In genomic region chr2:46847185-46847710, GRCh38 we compare ENCODE assay signal across 8 cellular contexts.
DNase-seq lines count a peak whose midpoint lies in the region; ATAC-seq and TF ChIP-seq lines count a peak whose summit lies in the region.

No MANE protein-coding gene starts in this region.

- no peaks in the 10 kb centered on the region for H4K20me1 ChIP-seq in MM.1S (ENCODE audit: insufficient read depth, low read length)

- H3K36me3 ChIP-seq in MM.1S (replicated peaks; ENCODE audit: insufficient read depth, low read length), result no peaks in the 10 kb centered on the region

- H3K9ac ChIP-seq in MM.1S (ENCODE audit: low read length), result no peak overlapping the region

- intact Hi-C loops in right cardiac atrium (cut with DNase I), result loop anchor here in 1 of 4 donors (5.0 kb wide), 1 partner anchor 35 kb away; no protein-coding TSS in a partner anchor

- DNase-seq in HFF-Myc (ENCODE audit: extremely low read depth, low read depth) (peak; percentile 92), amniotic epithelial cell (ENCODE audit: low read depth) (peak; percentile 98), right cardiac atrium (peak; percentile 93 to 96 (median 96)), smooth muscle cell of the brain vasculature (ENCODE audit: low read depth, low spot score) (peak; percentile 74), ecto neural progenitor cell (ENCODE audit: low spot score) (no peak), MM.1S (no peak)

- TF ChIP-seq CTCF in HFF-Myc (IDR thresholded peaks at IDR 0.05; ENCODE audit: low read depth, low read length, missing control alignments), result no peak
- no peak for TF ChIP-seq CTCF in MM.1S (IDR thresholded peaks at IDR 0.05; ENCODE audit: low read length)

- H3K4me2 ChIP-seq in MM.1S (ENCODE audit: low read depth, low read length), result no peak overlapping the region

- no peaks in the 10 kb centered on the region for H3K79me2 ChIP-seq in MM.1S (ENCODE audit: low read length)

- H3K9me2 ChIP-seq in MM.1S (replicated peaks; ENCODE audit: insufficient read depth, low read length), result no peaks in the 10 kb centered on the region

- no peaks in the 10 kb centered on the region for H3K27me3 ChIP-seq in right cardiac atrium (ENCODE audit: control insufficient read depth, insufficient read depth)
- peaks cover 32% of the 10 kb centered on the region for H3K27me3 ChIP-seq in MM.1S (replicated peaks; ENCODE audit: insufficient read depth, low read length)

- ATAC-seq in right cardiac atrium, result peak; percentile 81 to 82
- ATAC-seq in HG02870 (IDR thresholded peaks at IDR 0.05; ENCODE audit: unreplicated experiment), result no peak
- no peak for ATAC-seq in HG02798 (IDR thresholded peaks at IDR 0.05; ENCODE audit: poor library complexity, unreplicated experiment)

- H3K4me3 ChIP-seq in HFF-Myc (replicated peaks; ENCODE audit: low read depth, low read length) (no peak overlapping the region), right cardiac atrium (ENCODE audit: low read length) (no peak overlapping the region), MM.1S (ENCODE audit: low read length) (no peak overlapping the region)

- H3K9me3 ChIP-seq in right cardiac atrium (ENCODE audit: control insufficient read depth, low read length) (no peaks in the 10 kb centered on the region), MM.1S (replicated peaks; ENCODE audit: insufficient read depth, low read length) (no peaks in the 10 kb centered on the region)

- H2AFZ ChIP-seq in MM.1S (ENCODE audit: low read length), result no peak overlapping the region

- H3K27ac ChIP-seq in right cardiac atrium (ENCODE audit: low read length) (peak overlapping the region; percentile 97), MM.1S (ENCODE audit: low read length) (no peak overlapping the region)

- H3K4me1 ChIP-seq in right cardiac atrium (ENCODE audit: control insufficient read depth, insufficient read depth, low read length) (peaks cover 44% of the 10 kb centered on the region), MM.1S (ENCODE audit: low read length) (no peaks in the 10 kb centered on the region)

- WGBS in right cardiac atrium, result 18% methylated on average over 12 of the region's 12 CpGs

- H3F3A ChIP-seq in MM.1S (ENCODE audit: insufficient read depth, low read length), result no peaks in the 10 kb centered on the region

Comparison
In these comparisons a context has a peak if more than half of its experiments do, and no peak if none do; other contexts are left out.
1. DNase-seq: peak in HFF-Myc (single experiment), amniotic epithelial cell (single experiment), right cardiac atrium (3 of 3) and smooth muscle cell of the brain vasculature (single experiment); none in ecto neural progenitor cell (single experiment) and MM.1S (single experiment).
2. ATAC-seq: peak in right cardiac atrium (2 of 2); none in HG02870 (single experiment) and HG02798 (single experiment).